ENCODE assay signal across 9 cellular contexts in the genomic region with DNA sequence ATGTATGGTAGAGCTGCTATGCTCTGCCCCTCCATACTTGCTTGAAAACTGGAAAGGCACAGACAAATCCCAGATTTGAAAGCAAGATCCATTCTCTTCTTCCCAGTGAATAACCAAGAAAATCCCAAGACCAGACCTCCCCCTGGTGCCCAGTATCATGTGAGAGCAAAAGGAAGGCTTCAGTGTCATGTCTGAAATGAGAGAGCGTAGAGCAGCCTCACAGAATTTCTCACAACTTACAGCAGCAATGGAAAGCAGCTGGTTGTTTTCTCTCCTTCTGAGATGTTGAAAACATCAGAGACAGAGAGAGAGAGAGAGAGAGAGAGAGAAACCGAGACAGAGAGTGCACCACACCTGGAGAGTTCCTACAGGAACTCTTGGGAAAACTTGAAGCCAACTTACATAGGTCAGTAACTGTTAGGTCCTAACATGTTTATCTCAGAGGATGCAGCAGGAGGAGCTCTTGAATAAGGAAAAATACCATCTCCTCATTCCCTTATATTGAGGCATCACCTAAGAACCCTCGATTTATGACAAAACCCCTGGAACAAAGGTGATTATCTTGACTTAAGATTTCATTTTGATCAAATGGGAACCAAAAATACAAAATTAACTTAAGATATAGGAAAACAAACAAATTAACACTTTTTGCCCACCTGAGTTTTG.
A peak's percentile ranks its signal among the peaks of the same experiment; 100 is the strongest.
DNase-seq lines count a peak whose midpoint lies in the region; ATAC-seq and TF ChIP-seq lines count a peak whose summit lies in the region.
"Had no signal": no experiment of that assay in that cellular context is flagged by ENCODE, and none has a peak within 500 bp of the region (broad histone marks: within the 10 kb centered on the region; RNA-seq: fewer than 3 reads in every experiment).

No MANE protein-coding gene starts in this region.

- no peaks in the 10 kb centered on the region for H4K20me1 ChIP-seq in neural cell (ENCODE audit: insufficient read depth)

- TF ChIP-seq CTCF in neural cell (IDR thresholded peaks at IDR 0.05; ENCODE audit: poor library complexity, severe bottlenecking): peak; percentile 69

- no peaks in the 10 kb centered on the region for H3K27me3 ChIP-seq in neural cell (ENCODE audit: insufficient read depth, low read depth, low read length)

- H3K4me2 ChIP-seq in neural cell (ENCODE audit: low read length): no peak overlapping the region

- H3K9ac ChIP-seq in neural cell (ENCODE audit: low read length): no peak overlapping the region

- peak; percentile 45 for DNase-seq in G401 (ENCODE audit: low spot score)
- peak; percentile 16 for DNase-seq in NCI-H226
- DNase-seq in epidermal melanocyte (ENCODE audit: insufficient read length, low spot score): peak; percentile 20
- no peak for DNase-seq in NCI-H2107 treated with DMSO at 0.1 percent for 48 hours (lab: John Stamatoyannopoulos, UW; ENCODE audit: unreplicated experiment)

- no peak overlapping the region for H3K27ac ChIP-seq in neural cell (ENCODE audit: low read length)

- no peak for TF ChIP-seq EP300 in neural cell (conservative IDR thresholded peaks at IDR 0.05; ENCODE audit: poor library complexity, severe bottlenecking)

- peak; percentile 79 for TF ChIP-seq RAD21 in neural cell (conservative IDR thresholded peaks at IDR 0.05)

- H3K9me2 ChIP-seq in neural cell (ENCODE audit: insufficient read depth, low read length): no peaks in the 10 kb centered on the region

- no peak overlapping the region for H2AFZ ChIP-seq in neural cell (ENCODE audit: low read depth, low read length)

- no peak overlapping the region for H3K4me3 ChIP-seq in neural cell (ENCODE audit: low read length)
- H3K4me3 ChIP-seq: lung had no signal

- H3F3A ChIP-seq in neural cell (ENCODE audit: insufficient read depth, low read length, poor library complexity, severe bottlenecking): no peaks in the 10 kb centered on the region

- H3K79me2 ChIP-seq in neural cell (replicated peaks; ENCODE audit: insufficient read depth, low read length): no peaks in the 10 kb centered on the region

- H3K36me3 ChIP-seq in neural cell (ENCODE audit: insufficient read depth, low read length): no peaks in the 10 kb centered on the region

- in situ Hi-C loops in G401 (cut with HindIII; ENCODE audit: low sequenced_read_pairs): no loop called here

- ATAC-seq in GM18868 (IDR thresholded peaks at IDR 0.05; ENCODE audit: unreplicated experiment) (no peak), HG02981 (IDR thresholded peaks at IDR 0.05; ENCODE audit: unreplicated experiment) (no peak), GM21529 (IDR thresholded peaks at IDR 0.05; ENCODE audit: unreplicated experiment) (no peak)

- no peaks in the 10 kb centered on the region for H3K9me3 ChIP-seq in neural cell (ENCODE audit: low read length)

TF ChIP-seq in neural cell, 6 proteins besides CTCF, POLR2A, EP300 and RAD21:
- TF ChIP-seq SMC3 (conservative IDR thresholded peaks at IDR 0.05; ENCODE audit: poor library complexity) (peak; percentile 73), POLR2AphosphoS5 (IDR thresholded peaks at IDR 0.05) (no peak), TAF1 (IDR thresholded peaks at IDR 0.05; ENCODE audit: low read depth) (no peak)
- TF ChIP-seq, protein P1, sequence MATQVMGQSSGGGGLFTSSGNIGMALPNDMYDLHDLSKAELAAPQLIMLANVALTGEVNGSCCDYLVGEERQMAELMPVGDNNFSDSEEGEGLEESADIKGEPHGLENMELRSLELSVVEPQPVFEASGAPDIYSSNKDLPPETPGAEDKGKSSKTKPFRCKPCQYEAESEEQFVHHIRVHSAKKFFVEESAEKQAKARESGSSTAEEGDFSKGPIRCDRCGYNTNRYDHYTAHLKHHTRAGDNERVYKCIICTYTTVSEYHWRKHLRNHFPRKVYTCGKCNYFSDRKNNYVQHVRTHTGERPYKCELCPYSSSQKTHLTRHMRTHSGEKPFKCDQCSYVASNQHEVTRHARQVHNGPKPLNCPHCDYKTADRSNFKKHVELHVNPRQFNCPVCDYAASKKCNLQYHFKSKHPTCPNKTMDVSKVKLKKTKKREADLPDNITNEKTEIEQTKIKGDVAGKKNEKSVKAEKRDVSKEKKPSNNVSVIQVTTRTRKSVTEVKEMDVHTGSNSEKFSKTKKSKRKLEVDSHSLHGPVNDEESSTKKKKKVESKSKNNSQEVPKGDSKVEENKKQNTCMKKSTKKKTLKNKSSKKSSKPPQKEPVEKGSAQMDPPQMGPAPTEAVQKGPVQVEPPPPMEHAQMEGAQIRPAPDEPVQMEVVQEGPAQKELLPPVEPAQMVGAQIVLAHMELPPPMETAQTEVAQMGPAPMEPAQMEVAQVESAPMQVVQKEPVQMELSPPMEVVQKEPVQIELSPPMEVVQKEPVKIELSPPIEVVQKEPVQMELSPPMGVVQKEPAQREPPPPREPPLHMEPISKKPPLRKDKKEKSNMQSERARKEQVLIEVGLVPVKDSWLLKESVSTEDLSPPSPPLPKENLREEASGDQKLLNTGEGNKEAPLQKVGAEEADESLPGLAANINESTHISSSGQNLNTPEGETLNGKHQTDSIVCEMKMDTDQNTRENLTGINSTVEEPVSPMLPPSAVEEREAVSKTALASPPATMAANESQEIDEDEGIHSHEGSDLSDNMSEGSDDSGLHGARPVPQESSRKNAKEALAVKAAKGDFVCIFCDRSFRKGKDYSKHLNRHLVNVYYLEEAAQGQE (IDR thresholded peaks at IDR 0.05; ENCODE audit: borderline replicate concordance): no peak
TF ChIP-seq in neural cell: peak in this region for 1.
